In genomic region chr3:108983051-108983450, GRCh38 we compare ENCODE assay signal across 26 cellular contexts. TPM values are rescaled to one million over a fixed set of nuclear protein-coding genes. Genes with fewer than 3 reads are reported as not detected.
DNase-seq lines count a peak whose midpoint lies in the region; ATAC-seq, FAIRE-seq and TF ChIP-seq lines count a peak whose summit lies in the region.
"Had no signal": no experiment of that assay in that cellular context is flagged by ENCODE, and none has a peak within 500 bp of the region (broad histone marks: within the 10 kb centered on the region; RNA-seq: fewer than 3 reads in every experiment).

No MANE protein-coding gene starts in this region.

- TF ChIP-seq CTCF in Loucy (conservative IDR thresholded peaks at IDR 0.05; ENCODE audit: low read length) (no peak), body of pancreas (IDR thresholded peaks at IDR 0.05) (no peak), right lobe of liver (IDR thresholded peaks at IDR 0.05) (no peak), lower leg skin (IDR thresholded peaks at IDR 0.05) (no peak)

- no peaks in the 10 kb centered on the region for H4K20me1 ChIP-seq in Loucy (ENCODE audit: insufficient read depth, low read length, poor library complexity, severe bottlenecking)

- H3K4me3 ChIP-seq in Loucy (ENCODE audit: low read length, poor library complexity, severe bottlenecking) (no peak overlapping the region), body of pancreas (no peak overlapping the region), right lobe of liver (no peak overlapping the region), lower leg skin (ENCODE audit: low read depth, poor library complexity, severe bottlenecking) (no peak overlapping the region)
- H3K4me3 ChIP-seq: PC-9 had no signal

- ATAC-seq in body of pancreas (peak; percentile 91), right lobe of liver (peak; percentile 93 to 100 (median 98))

- H3K9ac ChIP-seq in Loucy (ENCODE audit: low read depth, low read length, poor library complexity, severe bottlenecking), result no peak overlapping the region

- H3F3A ChIP-seq in Loucy (ENCODE audit: low read depth), result no peaks in the 10 kb centered on the region

- TF ChIP-seq POLR2A in body of pancreas (IDR thresholded peaks at IDR 0.05) (no peak), right lobe of liver (IDR thresholded peaks at IDR 0.05) (no peak), lower leg skin (IDR thresholded peaks at IDR 0.05) (no peak)

- no peak overlapping the region for H3K27ac ChIP-seq in body of pancreas
- no peak overlapping the region for H3K27ac ChIP-seq in right lobe of liver
- H3K27ac ChIP-seq: PC-9, RWPE1 had no signal

- no peaks in the 10 kb centered on the region for H3K79me2 ChIP-seq in Loucy (ENCODE audit: insufficient read depth, low read length)

- no peak for FAIRE-seq in GM19239 (lab: Jason Lieb, UNC)
- FAIRE-seq: A204.1, GM18507 had no signal

- H3K27me3 ChIP-seq in Loucy (ENCODE audit: insufficient read depth, low read length, poor library complexity, severe bottlenecking) (no peaks in the 10 kb centered on the region), body of pancreas (no peaks in the 10 kb centered on the region), right lobe of liver (no peaks in the 10 kb centered on the region)

- peaks cover 36% of the 10 kb centered on the region for H3K4me1 ChIP-seq in Loucy (ENCODE audit: insufficient read depth, low read length, poor library complexity, severe bottlenecking)
- peaks cover 6% of the 10 kb centered on the region for H3K4me1 ChIP-seq in body of pancreas
- H3K4me1 ChIP-seq in right lobe of liver, result peaks cover 0 to 4% (median 1%) of the 10 kb centered on the region in 4 donors

- no peaks in the 10 kb centered on the region for H3K9me2 ChIP-seq in Loucy (replicated peaks; ENCODE audit: low read depth, low read length)

- no peak overlapping the region for H2AFZ ChIP-seq in Loucy (ENCODE audit: low read length)
- H2AFZ ChIP-seq: PC-9 had no signal

- peak; percentile 2 for DNase-seq in DMS53 treated with DMSO at 0.1 percent for 48 hours (lab: John Stamatoyannopoulos, UW; ENCODE audit: unreplicated experiment)
- peak in 1 of 4 donors; percentile 18 for DNase-seq in body of pancreas
- DNase-seq in right lobe of liver, result no peak
- DNase-seq in lower leg skin (ENCODE audit: low spot score in 2 of 2), result no peak
- DNase-seq in GM19239 (ENCODE audit: insufficient read length, low spot score), result no peak
- DNase-seq in activated CD8-positive, alpha-beta memory T cell treated with anti-CD3 and anti-CD28 coated beads, Interleukin-2, amount 50 U/mL, for 48 hours, result no peak
- DNase-seq: AML-193; C1 segment of cervical spinal cord; CD4-positive, alpha-beta memory T cell; COR-L47; DMS79 treated with DMSO at 0.1 percent for 48 hours; H7; Karpas-422; MM.1S; NCI-H2029; NCI-H446; NCI-H524 treated with DMSO at 0.1 percent for 48 hours; NCI-H774; PC-9; SHP77 had no signal

- H3K9me3 ChIP-seq in Loucy (ENCODE audit: insufficient read depth, low read depth, low read length) (no peaks in the 10 kb centered on the region), body of pancreas (no peaks in the 10 kb centered on the region), right lobe of liver (no peaks in the 10 kb centered on the region)

- H3K36me3 ChIP-seq in Loucy (ENCODE audit: insufficient read depth, low read length), result no peaks in the 10 kb centered on the region
- H3K36me3 ChIP-seq in body of pancreas (replicated peaks in 1 of 2; ENCODE audit: insufficient read depth in 1 of 2, low read depth in 2 of 2), result no peaks in the 10 kb centered on the region
- H3K36me3 ChIP-seq in right lobe of liver, result no peaks in the 10 kb centered on the region

- intact Hi-C loops in body of pancreas (cut with DNase I) (no loop called here), right lobe of liver (cut with DNase I) (no loop called here), lower leg skin (cut with DNase I; ENCODE audit: low total_unique reads) (no loop called here)

- H3K4me2 ChIP-seq in Loucy (ENCODE audit: low read depth, low read length, poor library complexity, severe bottlenecking), result peak overlapping the region; percentile 32
- H3K4me2 ChIP-seq: PC-9 had no signal

- 82 to 92% methylated on average over 1 of the region's 1 CpG for WGBS in body of pancreas, 2 donors
- 67% methylated on average over 1 of the region's 1 CpG for WGBS in right lobe of liver (ENCODE audit: insufficient coverage, low coverage, low lambda C conversion rate, missing lambda C conversion rate)
- WGBS in lower leg skin, 2 donors, result 91 to 97% methylated on average over 1 of the region's 1 CpG

RNA-seq across cellular contexts. Expression of gene GUCA1C, which starts 29.4 kb away (rescaled TPM):
- 1 to 10 TPM in 1 of 2 donors, under 1 TPM in 1; 0.99 to 4.4 TPM for total RNA-seq in body of pancreas
- total RNA-seq in right lobe of liver, result not detected
- not detected for total RNA-seq in lower leg skin
- total RNA-seq: CD4-positive, alpha-beta memory T cell; H7; HT-29; PC-9; SK-MEL-5 had no signal
